In the genomic region with DNA sequence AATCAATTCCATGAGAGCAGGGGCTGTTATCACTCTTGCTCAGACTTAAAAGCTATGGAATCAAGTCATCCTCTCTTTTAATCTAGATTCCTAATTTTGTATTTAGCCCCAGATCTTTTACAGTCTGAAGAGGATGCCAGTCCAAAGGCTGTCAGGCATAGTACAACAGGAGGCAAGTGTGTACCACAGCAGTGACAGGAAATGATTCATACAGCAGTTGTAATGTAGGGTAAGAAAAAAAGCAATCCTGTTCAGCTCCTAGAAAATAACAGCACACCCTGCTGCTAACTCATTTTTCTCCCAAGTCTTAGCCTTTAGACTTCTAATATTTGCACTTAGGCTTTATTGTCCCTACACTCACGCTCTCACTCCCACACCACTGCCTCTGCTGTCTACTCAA, we compare ENCODE assay signal across 30 cellular contexts.
A peak's percentile ranks its signal among the peaks of the same experiment; 100 is the strongest.
DNase-seq lines count a peak whose midpoint lies in the region; ATAC-seq, FAIRE-seq and TF ChIP-seq lines count a peak whose summit lies in the region.
"Had no signal": no experiment of that assay in that cellular context is flagged by ENCODE, and none has a peak within 500 bp of the region (broad histone marks: within the 10 kb centered on the region; RNA-seq: fewer than 3 reads in every experiment).

No MANE protein-coding gene starts in this region.

- no peaks in the 10 kb centered on the region for H3K9me3 ChIP-seq in astrocyte (ENCODE audit: insufficient read depth, low read depth, low read length)
- H3K9me3 ChIP-seq: BLaER1, esophagus muscularis mucosa, stomach, tibial artery had no signal

- H3K4me3 Mint-ChIP-seq in astrocyte (ENCODE audit: unreplicated experiment), result no peak overlapping the region
- H3K4me3 Mint-ChIP-seq: effector memory CD8-positive, alpha-beta T cell; H9; memory B cell; T-helper 17 cell had no signal

- DNase-seq in LHCN-M2 (ENCODE audit: low read depth) (peak; percentile 55), astrocyte (ENCODE audit: low read depth) (peak; percentile 9), kidney tubule cell (ENCODE audit: low spot score) (peak; percentile 56), NCI-H2171 treated with DMSO at 0.1 percent for 48 hours (lab: John Stamatoyannopoulos, UW) (no peak), NCI-H510A (lab: John Stamatoyannopoulos, UW) (no peak)
- DNase-seq in stimulated activated CD4-positive, alpha-beta T cell treated with anti-CD3 and anti-CD28 coated beads, Interleukin-4, amount 100 ng/mL, for 4 hours, result no peak
- DNase-seq: activated T-cell treated with anti-CD3 and anti-CD28 coated beads for 4 hours; caudate nucleus; COR-L47; cortex of kidney; DMS79 treated with DMSO at 0.1 percent for 48 hours; effector memory CD8-positive, alpha-beta T cell; foreskin melanocyte; H9; heart right ventricle; NCI-H2081; stimulated activated CD4-positive, alpha-beta T cell treated with anti-CD3 and anti-CD28 coated beads, Interleukin-1b, Interleukin-23, amount 100 ng/mL, for 48 hours; stomach; T-helper 17 cell; tibial artery had no signal

- TF ChIP-seq CTCF in astrocyte (IDR thresholded peaks at IDR 0.05; ENCODE audit: insufficient read depth, low read depth, low read length), result no peak

- H3K27ac Mint-ChIP-seq in astrocyte (ENCODE audit: unreplicated experiment), result no peak overlapping the region
- H3K27ac Mint-ChIP-seq: activated naive CD4-positive, alpha-beta T cell treated with anti-CD3 and anti-CD28 coated beads, Interleukin-2, amount 50 U/mL, for 72 hours; effector memory CD8-positive, alpha-beta T cell; H9; memory B cell; T-helper 17 cell had no signal

- H3K79me2 ChIP-seq in ACC112 (ENCODE audit: control insufficient read depth, insufficient read depth, low read length, unreplicated experiment), result no peaks in the 10 kb centered on the region
- no peaks in the 10 kb centered on the region for H3K79me2 ChIP-seq in astrocyte (ENCODE audit: insufficient read depth, low read length)

- no peaks in the 10 kb centered on the region for H4K20me1 ChIP-seq in astrocyte (ENCODE audit: insufficient read depth, low read length)
- H4K20me1 ChIP-seq: BLaER1 had no signal

- H3K4me3 ChIP-seq in ACC112 (ENCODE audit: low read depth, low read length) (no peak overlapping the region), astrocyte (ENCODE audit: insufficient read depth, low read depth, low read length) (no peak overlapping the region)
- H3K4me3 ChIP-seq: BLaER1, esophagus muscularis mucosa, heart right ventricle, stomach, tibial artery had no signal

- peaks cover 6% of the 10 kb centered on the region for H3K4me1 Mint-ChIP-seq in astrocyte (ENCODE audit: low read depth, unreplicated experiment)
- H3K4me1 Mint-ChIP-seq: memory B cell, T-helper 17 cell had no signal

- no peak for ATAC-seq in GM18505 (IDR thresholded peaks at IDR 0.05; ENCODE audit: unreplicated experiment)
- ATAC-seq: activated naive CD4-positive, alpha-beta T cell treated with anti-CD3 and anti-CD28 coated beads, Interleukin-2, amount 50 U/mL, for 72 hours; effector memory CD8-positive, alpha-beta T cell; heart right ventricle; Right ventricle myocardium inferior; SK-N-SH treated with all-trans-retinoic acid at 6 μM for 48 hours; T-helper 17 cell had no signal

- FAIRE-seq in astrocyte (lab: Jason Lieb, UNC), result no peak
- FAIRE-seq: GM19239 had no signal

- no peaks in the 10 kb centered on the region for H3K9me3 Mint-ChIP-seq in astrocyte (ENCODE audit: unreplicated experiment)
- H3K9me3 Mint-ChIP-seq: memory B cell had no signal

- no peaks in the 10 kb centered on the region for H3K27me3 Mint-ChIP-seq in astrocyte (ENCODE audit: low read depth, unreplicated experiment)
- H3K27me3 Mint-ChIP-seq: effector memory CD8-positive, alpha-beta T cell; memory B cell; T-helper 17 cell had no signal

- no peaks in the 10 kb centered on the region for H3K36me3 ChIP-seq in ACC112 (ENCODE audit: insufficient read depth, low read length)
- no peaks in the 10 kb centered on the region for H3K36me3 ChIP-seq in astrocyte (ENCODE audit: insufficient read depth, low read length)
- H3K36me3 ChIP-seq: BLaER1, esophagus muscularis mucosa, heart right ventricle, stomach, tibial artery had no signal

- no peaks in the 10 kb centered on the region for H3K36me3 Mint-ChIP-seq in astrocyte (ENCODE audit: low read depth, unreplicated experiment)
- H3K36me3 Mint-ChIP-seq: activated naive CD4-positive, alpha-beta T cell treated with anti-CD3 and anti-CD28 coated beads, Interleukin-2, amount 50 U/mL, for 72 hours; memory B cell had no signal

- H3K4me1 ChIP-seq in ACC112 (ENCODE audit: control insufficient read depth, insufficient read depth, low read length, unreplicated experiment), result peaks cover 11% of the 10 kb centered on the region
- no peaks in the 10 kb centered on the region for H3K4me1 ChIP-seq in astrocyte (ENCODE audit: insufficient read depth, low read length)
- H3K4me1 ChIP-seq: BLaER1, esophagus muscularis mucosa, heart right ventricle, stomach, tibial artery had no signal

- H3K4me2 ChIP-seq in astrocyte (ENCODE audit: low read length), result no peak overlapping the region
- H3K4me2 ChIP-seq: BLaER1 had no signal

- H2AFZ ChIP-seq in ACC112 (ENCODE audit: low read length, unreplicated experiment) (peak overlapping the region; percentile 36), astrocyte (ENCODE audit: low read depth, low read length) (no peak overlapping the region)

- H3K27ac ChIP-seq in ACC112 (ENCODE audit: low read depth, low read length), result no peak overlapping the region
- H3K27ac ChIP-seq in astrocyte (ENCODE audit: low read depth, low read length), result no peak overlapping the region
- H3K27ac ChIP-seq: BLaER1, esophagus muscularis mucosa, heart right ventricle, HL-60, stomach, tibial artery had no signal

- no peak for TF ChIP-seq POLR2A in GM18505 (IDR thresholded peaks at IDR 0.05; ENCODE audit: borderline replicate concordance, extremely low read depth, insufficient read depth, insufficient read length)

- H3K27me3 ChIP-seq in ACC112 (ENCODE audit: insufficient read depth, low read length), result no peaks in the 10 kb centered on the region
- no peaks in the 10 kb centered on the region for H3K27me3 ChIP-seq in astrocyte (ENCODE audit: insufficient read depth, low read length)
- H3K27me3 ChIP-seq: BLaER1, esophagus muscularis mucosa, heart right ventricle, stomach, tibial artery had no signal

- H3K9ac ChIP-seq in astrocyte (ENCODE audit: low read length), result no peak overlapping the region
- H3K9ac ChIP-seq: BLaER1 had no signal

Comparison
In these comparisons a context has a peak if more than half of its experiments do, and no peak if none do; other contexts are left out.
1. DNase-seq: peak in LHCN-M2 (single experiment), astrocyte (single experiment) and kidney tubule cell (single experiment); none in NCI-H2171 treated with DMSO at 0.1 percent for 48 hours (single experiment), stimulated activated CD4-positive, alpha-beta T cell treated with anti-CD3 and anti-CD28 coated beads, Interleukin-4, amount 100 ng/mL, for 4 hours (0 of 2) and NCI-H510A (single experiment).